In the genomic region with DNA sequence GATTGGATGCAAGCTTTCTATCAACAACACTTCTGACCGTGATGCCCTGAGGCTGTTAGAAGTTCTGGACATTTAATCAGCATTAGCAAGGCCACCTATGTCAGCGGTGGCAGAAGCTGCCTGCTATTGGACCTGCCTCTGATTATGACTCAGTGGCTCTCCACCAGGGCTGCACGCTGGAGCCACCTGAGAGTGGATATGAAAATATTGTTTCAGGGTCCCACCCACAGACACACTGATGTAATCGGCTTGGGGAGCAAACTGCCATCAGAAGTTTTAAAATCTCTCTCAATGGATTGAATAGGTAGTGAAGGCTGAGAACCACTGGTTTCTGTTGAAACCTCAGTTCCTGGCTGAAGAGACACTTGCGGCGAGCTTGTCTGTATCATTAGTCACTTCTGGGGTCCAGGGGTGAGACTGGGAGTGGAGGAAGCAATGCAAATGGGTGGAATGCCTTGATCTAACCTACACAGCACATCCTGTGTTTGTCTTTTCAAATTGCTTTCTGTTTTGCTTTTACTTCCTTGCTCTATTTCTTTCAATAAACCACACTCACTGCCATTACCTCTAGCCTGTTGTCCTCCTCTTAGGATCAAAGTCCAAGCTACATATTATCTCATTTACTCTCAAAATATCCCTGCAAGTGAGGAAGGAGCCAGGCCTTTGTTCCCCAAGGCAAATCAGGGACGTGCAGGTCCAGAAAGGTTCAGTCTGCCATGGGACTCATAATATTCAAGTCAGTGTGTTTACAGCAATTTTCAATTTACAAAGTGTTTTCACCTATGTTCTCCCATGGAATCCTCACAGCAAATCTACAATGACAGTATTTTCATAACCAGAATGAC, we compare ENCODE assay signal across 9 cellular contexts. TPM values are rescaled to one million over a fixed set of nuclear protein-coding genes. Genes with fewer than 3 reads are reported as not detected.
DNase-seq lines count a peak whose midpoint lies in the region; ATAC-seq and TF ChIP-seq lines count a peak whose summit lies in the region.
"Had no signal": no experiment of that assay in that cellular context is flagged by ENCODE, and none has a peak within 500 bp of the region (broad histone marks: within the 10 kb centered on the region; RNA-seq: fewer than 3 reads in every experiment).

No MANE protein-coding gene starts in this region.

- no peak for TF ChIP-seq POLR2A in erythroblast (IDR thresholded peaks at IDR 0.05; ENCODE audit: low read length)

- DNase-seq in activated CD4-positive, alpha-beta T cell treated with anti-CD3 and anti-CD28 coated beads, Interleukin-2, amount 50 U/mL, for 4 hours, result peak; percentile 56 to 60
- DNase-seq in left ventricle myocardium superior (peak; percentile 40), erythroblast (lab: John Stamatoyannopoulos, UW) (no peak), mesenteric fat pad (ENCODE audit: low spot score) (no peak), NCI-H2107 treated with DMSO at 0.1 percent for 48 hours (lab: John Stamatoyannopoulos, UW; ENCODE audit: unreplicated experiment) (no peak)
- peak; percentile 24 to 42 for DNase-seq in stimulated activated CD8-positive, alpha-beta memory T cell treated with anti-CD3 and anti-CD28 coated beads, Interleukin-4, amount 100 ng/mL, for 4 hours (ENCODE audit: low read depth in 2 of 2, low spot score in 1 of 2)

- intact Hi-C loops in left ventricle myocardium superior (cut with micrococcal nuclease), result no loop called here

- ATAC-seq in GM19043 (IDR thresholded peaks at IDR 0.05; ENCODE audit: low read depth, unreplicated experiment) (peak; percentile 96), HG03135 (IDR thresholded peaks at IDR 0.05; ENCODE audit: unreplicated experiment) (peak; percentile 97), left ventricle myocardium superior (peak; percentile 18)

RNA-seq across cellular contexts. Expression of gene CLIC5, which starts 4.2 kb away (rescaled TPM):
- total RNA-seq in left ventricle myocardium superior, result 272 TPM
- 8.2 TPM for total RNA-seq in mesenteric fat pad
- total RNA-seq: NCI-H460 had no signal

Comparison
In these comparisons a context has a peak if more than half of its experiments do, and no peak if none do; other contexts are left out.
1. ATAC-seq: peak in every context shown above with its lines; median percentile 97 in HG03135; 96 in GM19043; 18 in left ventricle myocardium superior.
2. DNase-seq: peak in activated CD4-positive, alpha-beta T cell treated with anti-CD3 and anti-CD28 coated beads, Interleukin-2, amount 50 U/mL, for 4 hours (2 of 2), left ventricle myocardium superior (single experiment) and stimulated activated CD8-positive, alpha-beta memory T cell treated with anti-CD3 and anti-CD28 coated beads, Interleukin-4, amount 100 ng/mL, for 4 hours (2 of 2); none in erythroblast (0 of 2), mesenteric fat pad (single experiment) and NCI-H2107 treated with DMSO at 0.1 percent for 48 hours (single experiment).
3. RNA of gene CLIC5, which starts 4.2 kb away (total RNA-seq): 272 TPM in left ventricle myocardium superior (single experiment); 8.2 TPM in mesenteric fat pad (single experiment); every median in the first group is over 10 times any median in the second.